In the genomic region with DNA sequence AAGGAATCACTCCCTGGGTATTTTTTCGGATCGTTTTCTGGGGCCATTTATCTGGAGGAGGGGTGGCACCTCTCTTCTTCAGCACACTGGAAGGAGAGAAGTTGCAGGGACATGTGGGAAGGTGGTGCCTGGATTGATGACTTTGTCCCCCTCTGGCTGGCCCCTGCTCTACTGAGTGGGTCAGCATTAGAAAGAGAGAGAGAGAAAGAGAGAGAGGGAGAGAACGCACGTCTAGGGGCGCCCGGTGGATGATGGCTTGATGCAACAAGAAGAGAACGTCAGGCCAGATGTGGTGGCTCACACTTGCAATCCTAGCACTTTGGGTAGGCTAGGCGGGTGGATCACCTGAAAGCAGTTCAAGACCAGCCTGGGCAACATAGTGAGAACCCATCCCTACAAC, we compare ENCODE assay signal across 8 cellular contexts. TPM values are rescaled to one million over a fixed set of nuclear protein-coding genes. Genes with fewer than 3 reads are reported as not detected.
"Had no signal": no experiment of that assay in that cellular context is flagged by ENCODE, and none has a peak within 500 bp of the region (broad histone marks: within the 10 kb centered on the region; RNA-seq: fewer than 3 reads in every experiment).

No MANE protein-coding gene starts in this region.

- ATAC-seq: GM23338, HCT116, K562 had no signal

- H3K4me3 ChIP-seq: HAP-1, K562 had no signal

- DNase-seq: HFFc6, IMR-90 had no signal

- H3K27ac Mint-ChIP-seq: GM23338, HFFc6 had no signal

- H3K9me3 ChIP-seq: HAP-1 had no signal

- H3K4me3 Mint-ChIP-seq: GM23338, HFFc6 had no signal

- H3K9me3 Mint-ChIP-seq: GM23338, HFFc6 had no signal

RNA-seq across cellular contexts. Expression of a gene that starts 5.5 kb away (rescaled TPM):
- total RNA-seq: IMR-90 had no signal

RNA-seq across cellular contexts. Expression of a gene that starts 14.5 kb away (rescaled TPM):
- total RNA-seq: HFFc6, IMR-90 had no signal

RNA-seq across cellular contexts. Expression of a gene that starts 56.0 kb away (rescaled TPM):
- total RNA-seq: H1, H7, HFFc6, IMR-90, K562 had no signal
- polyA plus RNA-seq: GM23338, K562 had no signal
